ENCODE assay signal across 12 cellular contexts in the genomic region with DNA sequence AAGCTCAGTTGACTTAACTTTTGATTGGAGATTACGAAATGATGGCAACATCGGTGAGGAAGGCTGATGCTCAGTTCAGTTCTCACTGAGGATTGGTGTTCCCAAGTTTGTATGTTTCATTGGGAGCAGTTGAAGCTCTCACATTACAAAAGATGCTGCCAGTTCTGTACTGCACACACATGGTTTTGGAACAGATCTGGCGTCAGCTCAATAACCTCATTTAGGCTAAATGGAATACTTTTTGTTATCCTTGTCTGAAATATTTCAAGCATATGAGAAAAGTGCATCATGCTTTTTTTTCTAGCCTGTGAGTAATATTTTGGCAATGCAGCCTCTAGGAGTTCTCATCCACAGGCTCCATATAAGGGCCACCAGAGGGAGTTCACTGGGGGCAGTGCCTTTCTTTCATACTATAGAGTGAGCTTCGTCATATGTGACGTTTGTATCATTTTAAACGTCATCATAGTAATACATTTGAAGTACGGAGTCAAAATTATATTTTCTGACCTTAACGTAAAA. TPM values are rescaled to one million over a fixed set of nuclear protein-coding genes. Genes with fewer than 3 reads are reported as not detected.
A peak's percentile ranks its signal among the peaks of the same experiment; 100 is the strongest.
DNase-seq lines count a peak whose midpoint lies in the region; ATAC-seq and TF ChIP-seq lines count a peak whose summit lies in the region.
"Had no signal": no experiment of that assay in that cellular context is flagged by ENCODE, and none has a peak within 500 bp of the region (broad histone marks: within the 10 kb centered on the region; RNA-seq: fewer than 3 reads in every experiment).

No MANE protein-coding gene starts in this region.

- intact Hi-C loops in HCT116 (cut with micrococcal nuclease) (no loop called here), left ventricle myocardium superior (cut with micrococcal nuclease) (no loop called here)

- CTCF ChIA-PET in HCT116 (lab: Charles Lee), result no interaction called here
- CTCF ChIA-PET in activated CD4-positive, alpha-beta T cell treated with anti-CD3 and anti-CD28 coated beads, Interleukin-2, amount 10 ng/mL, durations not matched to agents 7 days and 5 days (lab: Charles Lee), result no interaction called here

- H2AFZ ChIP-seq in HCT116 (ENCODE audit: low read depth, low read length, poor library complexity, severe bottlenecking), result no peak overlapping the region

- no peaks in the 10 kb centered on the region for H4K20me1 ChIP-seq in HCT116 (ENCODE audit: insufficient read depth)

- H3K27ac ChIP-seq in HCT116 (ENCODE audit: low read depth, low read length) (no peak overlapping the region), subcutaneous abdominal adipose tissue (ENCODE audit: low read depth, low read length) (peak overlapping the region; percentile 28)

- DNase-seq in HCT116 (ENCODE audit: low read depth, low spot score) (no peak), astrocyte of the hippocampus (ENCODE audit: low read depth, low spot score) (peak; percentile 77), left ventricle myocardium superior (no peak), NCI-H774 (lab: John Stamatoyannopoulos, UW) (no peak), HPDE6-E6E7 (ENCODE audit: extremely low spot score) (no peak), medulla oblongata (ENCODE audit: extremely low spot score) (no peak)
- no peak for DNase-seq in activated CD4-positive, alpha-beta T cell treated with anti-CD3 and anti-CD28 coated beads, Interleukin-2, amount 10 ng/mL, durations not matched to agents 7 days and 5 days
- DNase-seq: activated CD4-positive, alpha-beta T cell treated with anti-CD3 and anti-CD28 coated beads, Interleukin-2, amount 50 U/mL, for 1 hour; central memory CD4-positive, alpha-beta T cell; H7 had no signal

- no peak for TF ChIP-seq POLR2A in HCT116 (IDR thresholded peaks at IDR 0.05; ENCODE audit: borderline replicate concordance, extremely low read depth, insufficient read depth, insufficient read length)

- no peaks in the 10 kb centered on the region for H3K36me3 ChIP-seq in HCT116 (ENCODE audit: control insufficient read depth in 1 of 2, insufficient read depth in 2 of 2, low read length in 2 of 2)
- no peaks in the 10 kb centered on the region for H3K36me3 ChIP-seq in subcutaneous abdominal adipose tissue (ENCODE audit: control insufficient read depth in 5 of 5, insufficient read depth in 5 of 5, low read length in 5 of 5)

- TF ChIP-seq RAD21 in HCT116 (IDR thresholded peaks at IDR 0.05; ENCODE audit: low read depth), result no peak

- H3K4me1 ChIP-seq in HCT116 (ENCODE audit: control insufficient read depth in 1 of 2, insufficient read depth in 2 of 2, low read length in 2 of 2), result peaks cover 0 to 14% of the 10 kb centered on the region in 2 experiments; a peak in 2 of 4 replicates
- peaks cover 0 to 12% (median 10%) of the 10 kb centered on the region in 5 donors for H3K4me1 ChIP-seq in subcutaneous abdominal adipose tissue (ENCODE audit: control insufficient read depth in 5 of 5, insufficient read depth in 5 of 5, low read length in 5 of 5)

- no peaks in the 10 kb centered on the region for H3K9me3 Mint-ChIP-seq in activated CD4-positive, alpha-beta T cell treated with anti-CD3 and anti-CD28 coated beads, Interleukin-2, amount 10 ng/mL, durations not matched to agents 7 days and 5 days
- H3K9me3 Mint-ChIP-seq: IgD-negative memory B cell had no signal

- no peaks in the 10 kb centered on the region for H3K79me2 ChIP-seq in HCT116 (ENCODE audit: insufficient read depth, low read length)

- POLR2A ChIA-PET in HCT116 (lab: Charles Lee), result no interaction called here
- POLR2A ChIA-PET in activated CD4-positive, alpha-beta T cell treated with anti-CD3 and anti-CD28 coated beads, Interleukin-2, amount 10 ng/mL, durations not matched to agents 7 days and 5 days (lab: Charles Lee), result no interaction called here

- no peak overlapping the region for H3K27ac Mint-ChIP-seq in activated CD4-positive, alpha-beta T cell treated with anti-CD3 and anti-CD28 coated beads, Interleukin-2, amount 10 ng/mL, durations not matched to agents 7 days and 5 days
- H3K27ac Mint-ChIP-seq: IgD-negative memory B cell had no signal

- H3K9ac ChIP-seq in HCT116 (ENCODE audit: low read length), result no peak overlapping the region
- H3K9ac ChIP-seq in subcutaneous abdominal adipose tissue (ENCODE audit: low read length in 5 of 5), result no peak overlapping the region

- RAD21 ChIA-PET in HCT116 (lab: Charles Lee; ENCODE audit: low non-redundant PET in 1 of 2, low total read pairs in 2 of 2, uncharacterized antibody in 2 of 2, unreplicated experiment in 2 of 2), result no interaction called here

- BruUV-seq in HCT116 (replicated peaks; lab: Mats Ljungman, UMichigan), result no TSS peak

- H3K4me2 ChIP-seq in HCT116 (ENCODE audit: low read length), result no peak overlapping the region

- H3K4me1 Mint-ChIP-seq in activated CD4-positive, alpha-beta T cell treated with anti-CD3 and anti-CD28 coated beads, Interleukin-2, amount 10 ng/mL, durations not matched to agents 7 days and 5 days, result no peaks in the 10 kb centered on the region

- H3K4me3 ChIP-seq in HCT116 (replicated peaks in 1 of 2; ENCODE audit: low read depth in 1 of 2, low read length in 2 of 2), result no peak overlapping the region
- H3K4me3 ChIP-seq in subcutaneous abdominal adipose tissue (ENCODE audit: low read depth in 1 of 5, low read length in 5 of 5), result peak overlapping the region in 1 of 5 donors; percentile 34

- no peaks in the 10 kb centered on the region for H3K27me3 ChIP-seq in HCT116 (ENCODE audit: insufficient read depth, low read length)
- peaks cover 0 to 15% (median 9%) of the 10 kb centered on the region in 5 donors for H3K27me3 ChIP-seq in subcutaneous abdominal adipose tissue (ENCODE audit: control insufficient read depth in 5 of 5, insufficient read depth in 4 of 5, low read length in 5 of 5)

- H3K9me3 ChIP-seq in HCT116 (ENCODE audit: control insufficient read depth in 1 of 2, insufficient read depth in 1 of 2, low read depth in 1 of 2, low read length in 2 of 2), result no peaks in the 10 kb centered on the region
- H3K9me3 ChIP-seq in subcutaneous abdominal adipose tissue (ENCODE audit: control insufficient read depth in 5 of 5, low read length in 5 of 5), result no peaks in the 10 kb centered on the region

- no peaks in the 10 kb centered on the region for H3K9me2 ChIP-seq in HCT116 (ENCODE audit: insufficient read depth)

- TF ChIP-seq CTCF in HCT116 (IDR thresholded peaks at IDR 0.05 in 2 of 3, conservative IDR thresholded peaks at IDR 0.05 in 1 of 3; ENCODE audit: borderline replicate concordance in 1 of 3, insufficient read depth in 1 of 3, low read depth in 2 of 3, low read length in 2 of 3), result peak in 2 of 3 experiments; percentile 34 to 40; a peak in 1 of 6 replicates

- H3K4me3 Mint-ChIP-seq in activated CD4-positive, alpha-beta T cell treated with anti-CD3 and anti-CD28 coated beads, Interleukin-2, amount 10 ng/mL, durations not matched to agents 7 days and 5 days, result no peak overlapping the region
- H3K4me3 Mint-ChIP-seq: IgD-negative memory B cell had no signal

- no peaks in the 10 kb centered on the region for H3K36me3 Mint-ChIP-seq in activated CD4-positive, alpha-beta T cell treated with anti-CD3 and anti-CD28 coated beads, Interleukin-2, amount 10 ng/mL, durations not matched to agents 7 days and 5 days (ENCODE audit: low read depth)

- ATAC-seq in HCT116, result peak; percentile 70; the same call in 1 of the 2 replicates
- peak; percentile 70 for ATAC-seq in left ventricle myocardium superior

- peaks cover 25% of the 10 kb centered on the region for H3K27me3 Mint-ChIP-seq in activated CD4-positive, alpha-beta T cell treated with anti-CD3 and anti-CD28 coated beads, Interleukin-2, amount 10 ng/mL, durations not matched to agents 7 days and 5 days

TF ChIP-seq in HCT116, 20 proteins besides CTCF, POLR2A, EP300 and RAD21 (continues in another document):
- TF ChIP-seq SIN3A (IDR thresholded peaks at IDR 0.05; ENCODE audit: low read depth) (no peak), YY1 (IDR thresholded peaks at IDR 0.05; ENCODE audit: extremely low read depth, insufficient replicate concordance, low read depth, low read length) (no peak), ELF1 (IDR thresholded peaks at IDR 0.05; ENCODE audit: borderline replicate concordance, low read depth) (no peak), CBX3 (IDR thresholded peaks at IDR 0.05; ENCODE audit: low read depth) (no peak), JUND (IDR thresholded peaks at IDR 0.05) (no peak), POLR2AphosphoS5 (IDR thresholded peaks at IDR 0.05; ENCODE audit: low read depth, low read length) (no peak), ZFX (IDR thresholded peaks at IDR 0.05) (no peak), EGR1 (IDR thresholded peaks at IDR 0.05; ENCODE audit: low read depth) (no peak), SRF (IDR thresholded peaks at IDR 0.05; ENCODE audit: low read depth) (no peak), EZH2 (IDR thresholded peaks at IDR 0.05) (no peak)
- TF ChIP-seq, protein P1, sequence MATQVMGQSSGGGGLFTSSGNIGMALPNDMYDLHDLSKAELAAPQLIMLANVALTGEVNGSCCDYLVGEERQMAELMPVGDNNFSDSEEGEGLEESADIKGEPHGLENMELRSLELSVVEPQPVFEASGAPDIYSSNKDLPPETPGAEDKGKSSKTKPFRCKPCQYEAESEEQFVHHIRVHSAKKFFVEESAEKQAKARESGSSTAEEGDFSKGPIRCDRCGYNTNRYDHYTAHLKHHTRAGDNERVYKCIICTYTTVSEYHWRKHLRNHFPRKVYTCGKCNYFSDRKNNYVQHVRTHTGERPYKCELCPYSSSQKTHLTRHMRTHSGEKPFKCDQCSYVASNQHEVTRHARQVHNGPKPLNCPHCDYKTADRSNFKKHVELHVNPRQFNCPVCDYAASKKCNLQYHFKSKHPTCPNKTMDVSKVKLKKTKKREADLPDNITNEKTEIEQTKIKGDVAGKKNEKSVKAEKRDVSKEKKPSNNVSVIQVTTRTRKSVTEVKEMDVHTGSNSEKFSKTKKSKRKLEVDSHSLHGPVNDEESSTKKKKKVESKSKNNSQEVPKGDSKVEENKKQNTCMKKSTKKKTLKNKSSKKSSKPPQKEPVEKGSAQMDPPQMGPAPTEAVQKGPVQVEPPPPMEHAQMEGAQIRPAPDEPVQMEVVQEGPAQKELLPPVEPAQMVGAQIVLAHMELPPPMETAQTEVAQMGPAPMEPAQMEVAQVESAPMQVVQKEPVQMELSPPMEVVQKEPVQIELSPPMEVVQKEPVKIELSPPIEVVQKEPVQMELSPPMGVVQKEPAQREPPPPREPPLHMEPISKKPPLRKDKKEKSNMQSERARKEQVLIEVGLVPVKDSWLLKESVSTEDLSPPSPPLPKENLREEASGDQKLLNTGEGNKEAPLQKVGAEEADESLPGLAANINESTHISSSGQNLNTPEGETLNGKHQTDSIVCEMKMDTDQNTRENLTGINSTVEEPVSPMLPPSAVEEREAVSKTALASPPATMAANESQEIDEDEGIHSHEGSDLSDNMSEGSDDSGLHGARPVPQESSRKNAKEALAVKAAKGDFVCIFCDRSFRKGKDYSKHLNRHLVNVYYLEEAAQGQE (IDR thresholded peaks at IDR 0.05; ENCODE audit: low read depth), result no peak

RNA-seq across cellular contexts. Expression of a gene that starts 4.1 kb away (rescaled TPM):
- total RNA-seq in HCT116 (2021; ENCODE audit: unreplicated experiment), result 4.5 TPM
- polyA plus RNA-seq in HCT116 (2012), result 0.85 and 1.6 TPM in 2 replicates
- total RNA-seq in left ventricle myocardium superior, result 2.7 TPM
- under 1 TPM in 1 of 2 experiments, not detected in 1; 0.02 TPM for total RNA-seq in activated CD4-positive, alpha-beta T cell treated with anti-CD3 and anti-CD28 coated beads, Interleukin-2, amount 10 ng/mL, durations not matched to agents 7 days and 5 days
- polyA plus RNA-seq: IgD-negative memory B cell had no signal
